In genomic region chr19:660793-661426, GRCh38 we compare ENCODE assay signal across 8 cellular contexts. TPM values are rescaled to one million over a fixed set of nuclear protein-coding genes. Genes with fewer than 3 reads are reported as not detected.
DNase-seq lines count a peak whose midpoint lies in the region; ATAC-seq, FAIRE-seq and TF ChIP-seq lines count a peak whose summit lies in the region.

No MANE protein-coding gene starts in this region.

- CTCF ChIA-PET in A673 (lab: Charles Lee), result no interaction called here

- H3K27me3 ChIP-seq in A673 (replicated peaks; ENCODE audit: insufficient read depth, low read depth, low read length, poor library complexity) (no peaks in the 10 kb centered on the region), bronchial epithelial cell (ENCODE audit: control insufficient read depth, insufficient read depth, low read length) (no peaks in the 10 kb centered on the region), mucosa of rectum (ENCODE audit: control insufficient read depth in 2 of 2, insufficient read depth in 2 of 2, low read length in 2 of 2) (no peaks in the 10 kb centered on the region)

- TSS peak; percentile 30 for BruUV-seq in A673 (replicated peaks; lab: Mats Ljungman, UMichigan)

- H3K9me3 ChIP-seq in A673 (ENCODE audit: low read depth, low read length, poor library complexity, severe bottlenecking), result no peaks in the 10 kb centered on the region
- no peaks in the 10 kb centered on the region for H3K9me3 ChIP-seq in mucosa of rectum (ENCODE audit: control insufficient read depth in 2 of 2, low read length in 2 of 2)

- peaks cover 17% of the 10 kb centered on the region for H3K4me1 ChIP-seq in A673 (ENCODE audit: insufficient read depth, low read length, poor library complexity, severe bottlenecking)
- peaks cover 50 to 51% of the 10 kb centered on the region in 2 donors for H3K4me1 ChIP-seq in mucosa of rectum (ENCODE audit: control insufficient read depth in 2 of 2, insufficient read depth in 2 of 2, low read length in 2 of 2)

- no peak for TF ChIP-seq CTCF in A673 (conservative IDR thresholded peaks at IDR 0.05; ENCODE audit: low read depth, low read length)
- TF ChIP-seq CTCF in bronchial epithelial cell (IDR thresholded peaks at IDR 0.05; ENCODE audit: insufficient read depth, low read length, severe bottlenecking), result no peak
- TF ChIP-seq CTCF in GM13977 (IDR thresholded peaks at IDR 0.05; ENCODE audit: extremely low read depth, insufficient read depth, missing control alignments), result no peak

- in situ Hi-C loops in GM13977 (cut with MboI; ENCODE audit: low pct_unique_long_range_greater_than_20kb, low sequenced_read_pairs, unreplicated experiment), result no loop called here

- H3K4me3 ChIP-seq in A673 (ENCODE audit: low read depth, low read length, poor library complexity, severe bottlenecking), result peak overlapping the region; percentile 99
- H3K4me3 ChIP-seq in bronchial epithelial cell (ENCODE audit: low read depth, low read length), result peak overlapping the region; percentile 93
- peak overlapping the region; percentile 79 to 82 for H3K4me3 ChIP-seq in mucosa of rectum (ENCODE audit: low read length in 2 of 2)

- H3K9ac ChIP-seq in mucosa of rectum (ENCODE audit: low read depth in 1 of 2, low read length in 2 of 2), result peak overlapping the region; percentile 95 to 96

- intact Hi-C loops in A673 (cut with micrococcal nuclease; ENCODE audit: unreplicated experiment), result loop anchor here (10.0 kb wide), 1 partner anchor 254 kb away; the partner anchor contains the start of genes KISS1R and R3HDM4

- POLR2A ChIA-PET in A673 (lab: Charles Lee; ENCODE audit: low non-redundant PET), result interaction anchor here (0.6 kb wide), 1 partner anchor 443 kb away, joined by 26 read pairs; the partner anchor contains the start of gene GPX4

- H3K27ac ChIP-seq in A673 (ENCODE audit: low read depth, low read length, poor library complexity, severe bottlenecking), result peak overlapping the region; percentile 95
- H3K27ac ChIP-seq in mucosa of rectum (ENCODE audit: low read depth in 2 of 2, low read length in 2 of 2), result peak overlapping the region; percentile 95 to 96

- ATAC-seq in GM18873 (IDR thresholded peaks at IDR 0.05; ENCODE audit: low FRiP score, unreplicated experiment), result no peak

- peaks cover 2% of the 10 kb centered on the region for H3K36me3 ChIP-seq in A673 (ENCODE audit: insufficient read depth, low read length, poor library complexity, severe bottlenecking)
- peaks cover 13% of the 10 kb centered on the region for H3K36me3 ChIP-seq in bronchial epithelial cell (ENCODE audit: control insufficient read depth, insufficient read depth, low read length)
- H3K36me3 ChIP-seq in mucosa of rectum (ENCODE audit: control insufficient read depth in 2 of 2, insufficient read depth in 2 of 2, low read length in 2 of 2), result no peaks in the 10 kb centered on the region

- no peak for DNase-seq in A673 (ENCODE audit: low spot score)
- peak; percentile 58 for DNase-seq in HuH-7 (ENCODE audit: low spot score)
- no peak for DNase-seq in bronchial epithelial cell (ENCODE audit: low read depth)
- DNase-seq in GM13977 (ENCODE audit: low spot score), result no peak
- no peak for DNase-seq in Ammon's horn (ENCODE audit: low spot score)
- DNase-seq in NCI-H524 (lab: John Stamatoyannopoulos, UW), result no peak

- no peak for FAIRE-seq in bronchial epithelial cell (lab: Jason Lieb, UNC)

RNA-seq across cellular contexts. Expression of gene RNF126, which starts 2.1 kb away (rescaled TPM):
- total RNA-seq in A673 (2021), result 90.2 and 93.3 TPM in 2 replicates
- 28.3 and 42.6 TPM in 2 replicates for total RNA-seq in bronchial epithelial cell

RNA-seq across cellular contexts. Expression of gene FSTL3, which starts 15.3 kb away (rescaled TPM):
- total RNA-seq in A673 (2021), result 5.9 and 6.0 TPM in 2 replicates
- total RNA-seq in bronchial epithelial cell, result 80.6 and 143 TPM in 2 replicates

RNA-seq across cellular contexts. Expression of gene FGF22, which starts 21.2 kb away (rescaled TPM):
- total RNA-seq in A673 (2021) (0.19 and 0.57 TPM in 2 replicates), bronchial epithelial cell (not detected in 2 replicates)

RNA-seq across cellular contexts. Expression of gene POLRMT, which starts 27.6 kb away (rescaled TPM):
- 100 and 107 TPM in 2 replicates for total RNA-seq in A673 (2021)
- total RNA-seq in bronchial epithelial cell, result 27.5 and 29.0 TPM in 2 replicates

RNA-seq across cellular contexts. Expression of gene PRSS57, which starts 34.3 kb away (rescaled TPM):
- total RNA-seq in A673 (2021) (not detected in 2 replicates), bronchial epithelial cell (not detected in 2 replicates)

Comparison
In these comparisons a context has a peak if more than half of its experiments do, and no peak if none do; other contexts are left out.
1. RNA of gene FSTL3, which starts 15.3 kb away (total RNA-seq): 80.6 to 143 TPM in bronchial epithelial cell; 5.9 to 6.0 TPM in A673; every median in the first group is over 10 times any median in the second.
2. Peak in every context shown above with its lines, with median percentiles within 50 percentile points of each other: H3K4me3 ChIP-seq.